17 cellular contexts compared by ENCODE assay signal in the genomic region with DNA sequence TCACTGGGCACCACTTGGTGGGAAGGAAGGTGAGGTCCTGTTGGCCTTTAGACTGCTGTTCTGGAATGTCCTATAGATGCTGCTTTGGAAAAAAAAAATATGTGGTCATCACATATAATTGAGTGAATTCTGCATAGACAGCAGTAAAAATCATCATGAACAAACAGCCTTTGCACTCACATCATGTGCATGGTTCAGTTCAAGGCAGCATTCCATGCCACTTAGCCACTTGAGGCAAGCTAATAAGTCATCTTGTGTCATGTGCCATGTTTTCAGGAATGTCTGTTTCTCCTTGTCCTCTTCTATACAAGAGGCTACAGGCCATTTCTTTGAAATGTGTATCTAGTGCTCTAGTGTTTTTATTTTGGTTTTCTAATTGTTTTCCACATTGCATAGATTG. TPM values are rescaled to one million over a fixed set of nuclear protein-coding genes. Genes with fewer than 3 reads are reported as not detected.
DNase-seq lines count a peak whose midpoint lies in the region; ATAC-seq and TF ChIP-seq lines count a peak whose summit lies in the region.
"Had no signal": no experiment of that assay in that cellular context is flagged by ENCODE, and none has a peak within 500 bp of the region (broad histone marks: within the 10 kb centered on the region; RNA-seq: fewer than 3 reads in every experiment).

No MANE protein-coding gene starts in this region.

- H3K9me3 Mint-ChIP-seq in MCF 10A (ENCODE audit: unreplicated experiment), result no peaks in the 10 kb centered on the region
- H3K9me3 Mint-ChIP-seq: effector memory CD8-positive, alpha-beta T cell had no signal

- no peaks in the 10 kb centered on the region for H4K20me1 ChIP-seq in mammary epithelial cell (ENCODE audit: insufficient read depth, low read length)

- in situ Hi-C loops in mammary epithelial cell (cut with MboI; ENCODE audit: low sequenced_read_pairs in 2 of 2), result no loop called here

- CTCF ChIA-PET in mammary epithelial cell (lab: Charles Lee; ENCODE audit: low non-redundant PET), result interaction anchor here (0.6 kb wide), 1 partner anchor 261 kb away, joined by 7 read pairs; no protein-coding TSS in a partner anchor
- CTCF ChIA-PET in MCF 10A (lab: Yijun Ruan, JAX), result no interaction called here

- no peak for ATAC-seq in lower lobe of right lung
- no peak for ATAC-seq in GM18861 (IDR thresholded peaks at IDR 0.05; ENCODE audit: unreplicated experiment)
- ATAC-seq: effector memory CD8-positive, alpha-beta T cell had no signal

- intact Hi-C loops in mammary epithelial cell (cut with micrococcal nuclease) (no loop called here), MCF 10A (cut with micrococcal nuclease) (no loop called here), lower lobe of right lung (cut with DNase I) (no loop called here)

- no peak overlapping the region for H3K27ac ChIP-seq in mammary epithelial cell (ENCODE audit: insufficient read depth, low read depth, low read length)
- H3K27ac ChIP-seq in lower lobe of right lung, result no peak overlapping the region
- no peak overlapping the region for H3K27ac ChIP-seq in Peyer's patch
- H3K27ac ChIP-seq: breast epithelium, parathyroid adenoma, suprapubic skin had no signal

- POLR2A ChIA-PET in MCF 10A (lab: Yijun Ruan, JAX), result no interaction called here

- BruUV-seq in mammary epithelial cell (replicated peaks; lab: Mats Ljungman, UMichigan), result no TSS peak
- BruUV-seq in MCF 10A (replicated peaks; lab: Mats Ljungman, UMichigan), result no TSS peak

- H3K4me3 ChIP-seq in mammary epithelial cell (replicated peaks in 1 of 3; ENCODE audit: insufficient read depth in 1 of 3, low read depth in 2 of 3, low read length in 3 of 3) (no peak overlapping the region), adipocyte (ENCODE audit: low read length) (no peak overlapping the region), lower lobe of right lung (no peak overlapping the region), Peyer's patch (no peak overlapping the region)
- H3K4me3 ChIP-seq: breast epithelium, suprapubic skin had no signal

- DNase-seq in mammary epithelial cell (peak; percentile 58), MCF 10A (ENCODE audit: unreplicated experiment) (no peak), adipocyte (ENCODE audit: low read depth) (peak; percentile 30), foreskin melanocyte (peak; percentile 84), lower lobe of right lung (no peak), Peyer's patch (no peak), COLO668 (lab: John Stamatoyannopoulos, UW; ENCODE audit: unreplicated experiment) (no peak)
- DNase-seq: activated CD4-positive, alpha-beta T cell treated with anti-CD3 and anti-CD28 coated beads for 1 hour; activated CD8-positive, alpha-beta memory T cell treated with anti-CD3 and anti-CD28 coated beads, Interleukin-2, amount 50 U/mL, for 4 hours; activated naive CD4-positive, alpha-beta T cell treated with Interleukin-2 at 50 U/mL for 16 hours; effector memory CD8-positive, alpha-beta T cell; GDM1; kidney had no signal

- no peaks in the 10 kb centered on the region for H3K36me3 ChIP-seq in mammary epithelial cell (ENCODE audit: insufficient read depth, low read length)
- no peaks in the 10 kb centered on the region for H3K36me3 ChIP-seq in adipocyte (ENCODE audit: control insufficient read depth, insufficient read depth, low read length, severe bottlenecking)
- no peaks in the 10 kb centered on the region for H3K36me3 ChIP-seq in lower lobe of right lung
- H3K36me3 ChIP-seq in Peyer's patch, result no peaks in the 10 kb centered on the region
- H3K36me3 ChIP-seq: breast epithelium, suprapubic skin had no signal

- no peak for TF ChIP-seq CTCF in mammary epithelial cell (conservative IDR thresholded peaks at IDR 0.05 in 1 of 2, IDR thresholded peaks at IDR 0.05 in 1 of 2; ENCODE audit: extremely low read depth in 1 of 2, insufficient read depth in 1 of 2, low read depth in 1 of 2, low read length in 2 of 2)
- TF ChIP-seq CTCF in MCF 10A (IDR thresholded peaks at IDR 0.05; ENCODE audit: unreplicated experiment), result no peak
- TF ChIP-seq CTCF in lower lobe of right lung (IDR thresholded peaks at IDR 0.05), result no peak
- no peak for TF ChIP-seq CTCF in Peyer's patch (IDR thresholded peaks at IDR 0.05)

- H3K4me1 ChIP-seq in mammary epithelial cell (ENCODE audit: insufficient read depth, low read length) (no peaks in the 10 kb centered on the region), adipocyte (ENCODE audit: control insufficient read depth, insufficient read depth, low read length) (peaks cover 28% of the 10 kb centered on the region), lower lobe of right lung (no peaks in the 10 kb centered on the region), Peyer's patch (no peaks in the 10 kb centered on the region)
- H3K4me1 ChIP-seq: breast epithelium, parathyroid adenoma, suprapubic skin had no signal

- no peak overlapping the region for H3K4me2 ChIP-seq in mammary epithelial cell (ENCODE audit: insufficient read depth, low read depth, low read length)

- no peak for TF ChIP-seq POLR2A in Peyer's patch (IDR thresholded peaks at IDR 0.05)

- H3K4me1 Mint-ChIP-seq in MCF 10A (ENCODE audit: insufficient read depth, unreplicated experiment), result no peaks in the 10 kb centered on the region

- dilution Hi-C loops in mammary epithelial cell (cut with HindIII; ENCODE audit: low sequenced_read_pairs), result no loop called here

- H3K9me3 ChIP-seq in mammary epithelial cell (replicated peaks; ENCODE audit: insufficient read depth, low read length) (no peaks in the 10 kb centered on the region), adipocyte (ENCODE audit: control insufficient read depth, low read length) (no peaks in the 10 kb centered on the region), lower lobe of right lung (no peaks in the 10 kb centered on the region), Peyer's patch (no peaks in the 10 kb centered on the region)
- H3K9me3 ChIP-seq: breast epithelium, suprapubic skin had no signal

- H3K27me3 Mint-ChIP-seq in MCF 10A (ENCODE audit: insufficient read depth, unreplicated experiment), result no peaks in the 10 kb centered on the region

- H3K79me2 ChIP-seq in mammary epithelial cell (ENCODE audit: insufficient read depth, low read length), result no peaks in the 10 kb centered on the region
- H3K79me2 ChIP-seq: parathyroid adenoma had no signal

- H3K27ac Mint-ChIP-seq in MCF 10A (ENCODE audit: low read depth, unreplicated experiment), result no peak overlapping the region
- H3K27ac Mint-ChIP-seq: effector memory CD8-positive, alpha-beta T cell had no signal

- H3K9ac ChIP-seq in mammary epithelial cell (ENCODE audit: insufficient read depth, low read length) (no peak overlapping the region), adipocyte (ENCODE audit: low read length) (no peak overlapping the region)
- H3K9ac ChIP-seq: parathyroid adenoma had no signal

- no peak overlapping the region for H3K4me3 Mint-ChIP-seq in MCF 10A (ENCODE audit: unreplicated experiment)
- H3K4me3 Mint-ChIP-seq: effector memory CD8-positive, alpha-beta T cell had no signal

- H3K36me3 Mint-ChIP-seq in MCF 10A (ENCODE audit: insufficient read depth, unreplicated experiment), result no peaks in the 10 kb centered on the region

- H2AFZ ChIP-seq in mammary epithelial cell (ENCODE audit: low read depth, low read length), result no peak overlapping the region
- H2AFZ ChIP-seq: parathyroid adenoma had no signal

- no peaks in the 10 kb centered on the region for H3K27me3 ChIP-seq in mammary epithelial cell (ENCODE audit: insufficient read depth, low read length)
- H3K27me3 ChIP-seq in adipocyte (replicated peaks; ENCODE audit: control insufficient read depth, insufficient read depth, low read length), result no peaks in the 10 kb centered on the region
- H3K27me3 ChIP-seq in lower lobe of right lung (ENCODE audit: low read depth), result no peaks in the 10 kb centered on the region
- H3K27me3 ChIP-seq in Peyer's patch, result no peaks in the 10 kb centered on the region
- H3K27me3 ChIP-seq: breast epithelium, suprapubic skin had no signal

RNA-seq across cellular contexts. Expression of gene TSC22D1, which starts 43.9 kb away (rescaled TPM):
- total RNA-seq in mammary epithelial cell (100 to 1,000 TPM in 1 of 2 donors, 10 to 100 TPM in 1; 73.3 to 103 TPM), MCF 10A (2022) (153 and 162 TPM in 2 replicates), lower lobe of right lung (163 TPM), Peyer's patch (100 to 1,000 TPM in 3 of 4 donors, 10 to 100 TPM in 1; 70.1 to 194 (median 152) TPM)
- 85.6 TPM for polyA plus RNA-seq in mammary epithelial cell
- 81.2 TPM for polyA minus RNA-seq in mammary epithelial cell

Comparison
In these comparisons a context has a peak if more than half of its experiments do, and no peak if none do; other contexts are left out.
1. DNase-seq: peak in mammary epithelial cell (single experiment), adipocyte (single experiment) and foreskin melanocyte (single experiment); none in MCF 10A (single experiment), lower lobe of right lung (single experiment), Peyer's patch (0 of 3) and COLO668 (single experiment).